18 cellular contexts compared by ENCODE assay signal in the genomic region with DNA sequence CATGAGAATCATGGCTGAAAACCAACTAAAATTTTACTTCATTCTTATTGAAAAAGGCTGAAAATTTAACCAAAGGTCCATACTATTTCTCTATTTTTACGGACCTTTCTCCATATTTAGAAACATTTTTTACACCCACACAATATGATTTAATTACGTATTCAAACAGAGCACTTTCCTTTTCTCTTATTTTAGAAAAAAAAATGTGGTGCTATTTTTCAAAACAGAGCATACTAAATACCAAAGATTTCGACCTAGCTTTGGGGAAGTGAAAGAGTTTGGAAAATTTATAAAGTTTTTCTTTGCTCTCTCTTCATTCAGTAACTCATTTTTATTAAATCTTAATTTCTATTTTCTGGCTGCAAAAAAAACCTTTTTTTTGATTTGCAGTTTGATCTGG.
"Had no signal": no experiment of that assay in that cellular context is flagged by ENCODE, and none has a peak within 500 bp of the region (broad histone marks: within the 10 kb centered on the region; RNA-seq: fewer than 3 reads in every experiment).

No MANE protein-coding gene starts in this region.

- H3K9me3 Mint-ChIP-seq: nephron progenitor cell; stimulated activated effector memory CD8-positive, alpha-beta T cell treated with anti-CD3 and anti-CD28 coated beads, Interleukin-12 subunit alpha, Interleukin-12 subunit beta, amount 100 ng/mL, for 72 hours had no signal

- DNase-seq: aorta; brain microvascular endothelial cell; central memory CD4-positive, alpha-beta T cell; colonic mucosa; gastrocnemius medialis; head of caudate nucleus; left lung; midbrain; nephron progenitor cell; nucleus accumbens; stimulated activated CD4-positive, alpha-beta T cell treated with anti-CD3 and anti-CD28 coated beads, Interleukin-4, amount 100 ng/mL, for 24 hours; T-helper 1 cell; T1000; upper lobe of right lung had no signal

- ATAC-seq: activated CD4-positive, CD25-positive, alpha-beta regulatory T cell treated with anti-CD3 and anti-CD28 coated beads, Interleukin-2, amount 50 U/mL, for 24 hours; esophagus mucosa; gastrocnemius medialis; left lung; sciatic nerve; stimulated activated effector memory CD8-positive, alpha-beta T cell treated with anti-CD3 and anti-CD28 coated beads, Interleukin-12 subunit alpha, Interleukin-12 subunit beta, amount 100 ng/mL, for 72 hours; upper lobe of right lung had no signal

- H3K4me3 Mint-ChIP-seq: nephron progenitor cell; stimulated activated effector memory CD8-positive, alpha-beta T cell treated with anti-CD3 and anti-CD28 coated beads, Interleukin-12 subunit alpha, Interleukin-12 subunit beta, amount 100 ng/mL, for 72 hours had no signal

- H3K4me1 Mint-ChIP-seq: nephron progenitor cell had no signal

- H3K27ac Mint-ChIP-seq: nephron progenitor cell had no signal
